Comparison of ENCODE assay signal across 7 cellular contexts in the genomic region with DNA sequence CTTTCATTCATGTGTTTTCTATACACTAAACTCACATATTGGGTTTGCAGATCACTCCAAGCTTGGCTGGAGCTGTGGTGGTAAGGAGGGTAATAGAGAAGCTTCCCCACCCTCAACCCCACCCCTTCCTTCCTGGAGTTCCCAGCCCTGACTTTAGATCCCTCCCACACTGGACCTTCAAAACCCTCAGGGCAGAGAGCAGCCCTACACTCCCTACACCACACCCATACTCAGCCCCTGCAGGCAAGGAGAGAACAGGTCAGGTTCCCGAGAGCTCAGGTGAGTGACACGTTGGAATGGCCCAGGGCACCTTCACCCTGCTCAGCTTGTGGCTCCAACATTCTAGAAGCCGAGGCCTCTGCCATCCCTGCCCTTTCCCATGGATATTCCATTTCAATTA. TPM values are rescaled to one million over a fixed set of nuclear protein-coding genes. Genes with fewer than 3 reads are reported as not detected.
DNase-seq lines count a peak whose midpoint lies in the region; ATAC-seq, FAIRE-seq and TF ChIP-seq lines count a peak whose summit lies in the region.
"Not testable (repeated sequence)": the region's sequence is repeated elsewhere in the genome, so short reads cannot be mapped to it uniquely, and the experiment has no call there.

A gene (plus strand): TSS at position 207 of the 400 bp plus-strand sequence. CDS start 1,474 bp downstream, outside the sequence.

- not testable (repeated sequence) for ATAC-seq in activated B cell treated with CpG ODN at 0.5 μM for 24 hours (ENCODE audit: low read depth); activated naive CD4-positive, alpha-beta T cell treated with anti-CD3 and anti-CD28 coated beads, Interleukin-2, amount 50 U/mL, for 72 hours
- ATAC-seq in right cardiac atrium: peak; percentile 48 to 69

- FAIRE-seq in small intestine (lab: Jason Lieb, UNC): not testable (repeated sequence)

- not testable (repeated sequence) for DNase-seq in HT1080 (ENCODE audit: low read depth); activated B cell treated with CpG ODN at 0.5 μM for 24 hours; activated naive CD4-positive, alpha-beta T cell treated with anti-CD3 and anti-CD28 coated beads, Interleukin-2, amount 50 U/mL, for 72 hours (ENCODE audit: low spot score in 2 of 2); epithelial cell of proximal tubule (ENCODE audit: low read depth); right cardiac atrium; mucosa of gallbladder (ENCODE audit: low spot score); small intestine

- POLR2A ChIA-PET in activated B cell treated with CpG ODN at 0.5 μM for 24 hours (lab: Charles Lee): not testable (repeated sequence)

- H3K9me3 Mint-ChIP-seq in activated B cell treated with CpG ODN at 0.5 μM for 24 hours; activated naive CD4-positive, alpha-beta T cell treated with anti-CD3 and anti-CD28 coated beads, Interleukin-2, amount 50 U/mL, for 72 hours: not testable (repeated sequence)

- not testable (repeated sequence) for H3K36me3 ChIP-seq in small intestine (ENCODE audit: control insufficient read depth in 2 of 2, insufficient read depth in 2 of 2, low read length in 2 of 2)

- H3K9me3 ChIP-seq in right cardiac atrium (ENCODE audit: control insufficient read depth, low read length); small intestine (ENCODE audit: control insufficient read depth, low read depth): not testable (repeated sequence)

- no CpG with 5 or more reads among the region's 3 CpGs for WGBS in right cardiac atrium
- WGBS in small intestine, 3 donors: no CpG with 5 or more reads among the region's 3 CpGs

- CTCF ChIA-PET in activated B cell treated with CpG ODN at 0.5 μM for 24 hours (lab: Charles Lee): not testable (repeated sequence)

- not testable (repeated sequence) for H3K27ac Mint-ChIP-seq in activated B cell treated with CpG ODN at 0.5 μM for 24 hours; activated naive CD4-positive, alpha-beta T cell treated with anti-CD3 and anti-CD28 coated beads, Interleukin-2, amount 50 U/mL, for 72 hours

- not testable (repeated sequence) for H3K4me1 Mint-ChIP-seq in activated B cell treated with CpG ODN at 0.5 μM for 24 hours

- not testable (repeated sequence) for H3K27me3 ChIP-seq in right cardiac atrium (ENCODE audit: control insufficient read depth, insufficient read depth); small intestine (ENCODE audit: control insufficient read depth in 2 of 2, insufficient read depth in 2 of 2, low read length in 2 of 2)

- H3K4me1 ChIP-seq in right cardiac atrium (ENCODE audit: control insufficient read depth, insufficient read depth, low read length); small intestine (ENCODE audit: control insufficient read depth in 2 of 2, insufficient read depth in 1 of 2, low read depth in 1 of 2, low read length in 1 of 2): not testable (repeated sequence)

- not testable (repeated sequence) for H3K27me3 Mint-ChIP-seq in activated B cell treated with CpG ODN at 0.5 μM for 24 hours

- intact Hi-C loops in activated B cell treated with CpG ODN at 0.5 μM for 24 hours (cut with micrococcal nuclease); right cardiac atrium (cut with DNase I): not testable (repeated sequence)

- TF ChIP-seq CTCF in activated B cell treated with CpG ODN at 0.5 μM for 24 hours (IDR thresholded peaks at IDR 0.05); epithelial cell of proximal tubule (conservative IDR thresholded peaks at IDR 0.05; ENCODE audit: low read depth, low read length): not testable (repeated sequence)

- not testable (repeated sequence) for H3K4me3 ChIP-seq in epithelial cell of proximal tubule (ENCODE audit: low read depth, low read length); right cardiac atrium (ENCODE audit: low read length); small intestine (ENCODE audit: low read depth in 1 of 2, low read length in 2 of 2)

- H3K4me3 Mint-ChIP-seq in activated B cell treated with CpG ODN at 0.5 μM for 24 hours: not testable (repeated sequence)

- H3K36me3 Mint-ChIP-seq in activated B cell treated with CpG ODN at 0.5 μM for 24 hours (ENCODE audit: low read depth); activated naive CD4-positive, alpha-beta T cell treated with anti-CD3 and anti-CD28 coated beads, Interleukin-2, amount 50 U/mL, for 72 hours: not testable (repeated sequence)

- not testable (repeated sequence) for H3K27ac ChIP-seq in right cardiac atrium (ENCODE audit: low read length); small intestine (ENCODE audit: low read depth in 1 of 2, low read length in 1 of 2)

RNA-seq across cellular contexts. Expression of the gene that starts here (rescaled TPM):
- 3.8 and 15.1 TPM in 2 replicates for total RNA-seq in HT1080 (2014; rRNA removed; shearing (Covaris generic))
- 2.8 and 3.6 TPM in 2 replicates for polyA plus RNA-seq in HT1080 (2015; cell fraction: cytosol; rRNA removed)
- polyA plus RNA-seq in HT1080 (2015; cell fraction: nucleus; rRNA removed): 39.1 and 39.9 TPM in 2 replicates
- total RNA-seq in activated B cell treated with CpG ODN at 0.5 μM for 24 hours (15.7 and 23.3 TPM in 2 replicates), epithelial cell of proximal tubule (6.6 and 12.1 TPM in 2 replicates), right cardiac atrium (10 to 100 TPM in 3 of 4 donors, 1 to 10 TPM in 1; 9.6 to 14.0 (median 10.8) TPM), mucosa of gallbladder (19.4 TPM)
- 10 to 100 TPM; 18.0 to 31.9 TPM for total RNA-seq in activated naive CD4-positive, alpha-beta T cell treated with anti-CD3 and anti-CD28 coated beads, Interleukin-2, amount 50 U/mL, for 72 hours
- polyA plus RNA-seq in right cardiac atrium (10.0 TPM), small intestine (100 to 1,000 TPM in 2 of 3 donors, 10 to 100 TPM in 1; 43.0 to 376 (median 253) TPM)
